18 cellular contexts compared by ENCODE assay signal in the genomic region with DNA sequence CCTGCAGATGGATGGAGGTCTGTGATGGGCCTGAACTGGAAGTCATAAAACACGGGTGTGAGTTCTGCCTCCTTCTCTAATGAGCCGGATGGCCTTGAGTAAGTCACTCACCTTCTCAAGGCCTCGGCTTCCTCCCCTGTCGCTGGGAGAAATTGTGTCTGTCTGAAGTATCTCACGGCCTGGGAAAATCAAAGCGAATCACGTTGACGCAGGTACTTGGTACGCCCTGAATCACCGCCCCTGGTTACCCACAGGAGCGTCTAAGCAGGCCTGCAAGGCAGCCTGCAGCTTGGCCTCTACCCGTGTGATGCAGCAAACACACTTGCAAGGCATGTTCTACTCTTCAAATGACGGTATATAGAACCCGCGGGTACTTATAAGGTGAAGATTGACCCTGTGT. TPM values are rescaled to one million over a fixed set of nuclear protein-coding genes. Genes with fewer than 3 reads are reported as not detected.
DNase-seq lines count a peak whose midpoint lies in the region; ATAC-seq and TF ChIP-seq lines count a peak whose summit lies in the region.
"Had no signal": no experiment of that assay in that cellular context is flagged by ENCODE, and none has a peak within 500 bp of the region (broad histone marks: within the 10 kb centered on the region; RNA-seq: fewer than 3 reads in every experiment).

No MANE protein-coding gene starts in this region.

- peak overlapping the region; percentile 73 for H3K27ac ChIP-seq in right cardiac atrium (ENCODE audit: low read length)
- H3K27ac ChIP-seq in lower lobe of right lung = peak overlapping the region; percentile 62
- peak overlapping the region; percentile 52 for H3K27ac ChIP-seq in skeletal muscle tissue (ENCODE audit: low read depth, low read length)

- no peaks in the 10 kb centered on the region for H3K27me3 ChIP-seq in right cardiac atrium (ENCODE audit: control insufficient read depth, insufficient read depth)
- H3K27me3 ChIP-seq in lower lobe of right lung (ENCODE audit: low read depth) = no peaks in the 10 kb centered on the region
- H3K27me3 ChIP-seq in skeletal muscle tissue (ENCODE audit: control insufficient read depth in 3 of 3, insufficient read depth in 3 of 3, low read length in 3 of 3) = no peaks in the 10 kb centered on the region

- ATAC-seq in right cardiac atrium (no peak), Right ventricle myocardium inferior (no peak), lower lobe of right lung (no peak), HG03571 (IDR thresholded peaks at IDR 0.05; ENCODE audit: unreplicated experiment) (no peak), HG02678 (IDR thresholded peaks at IDR 0.05; ENCODE audit: unreplicated experiment) (no peak)

- WGBS in right cardiac atrium = 81% methylated on average over 15 of the region's 15 CpGs

- TF ChIP-seq CTCF in lower lobe of right lung (IDR thresholded peaks at IDR 0.05) = no peak

- H3K9ac ChIP-seq in skeletal muscle tissue (ENCODE audit: low read depth in 1 of 3, low read length in 3 of 3) = no peak overlapping the region

- H3K4me3 ChIP-seq in right cardiac atrium (ENCODE audit: low read length) (no peak overlapping the region), lower lobe of right lung (no peak overlapping the region), skeletal muscle tissue (ENCODE audit: low read length in 3 of 3) (no peak overlapping the region)

- H3K4me1 ChIP-seq in right cardiac atrium (ENCODE audit: control insufficient read depth, insufficient read depth, low read length) (peaks cover 10% of the 10 kb centered on the region), lower lobe of right lung (peaks cover 25% of the 10 kb centered on the region), skeletal muscle tissue (ENCODE audit: control insufficient read depth in 3 of 3, insufficient read depth in 3 of 3, low read length in 3 of 3) (peaks cover 12 to 18% (median 13%) of the 10 kb centered on the region in 3 donors)

- no peaks in the 10 kb centered on the region for H3K36me3 ChIP-seq in lower lobe of right lung
- H3K36me3 ChIP-seq in skeletal muscle tissue (ENCODE audit: control insufficient read depth in 3 of 3, insufficient read depth in 3 of 3, low read length in 3 of 3) = no peaks in the 10 kb centered on the region

- intact Hi-C loops in right cardiac atrium (cut with DNase I) (loop anchor here in 1 of 4 donors (5.0 kb wide), 1 partner anchor 50 kb away; the partner anchor contains the start of gene VWF), Right ventricle myocardium inferior (cut with DNase I) (loop anchor here (5.0 kb wide), 1 partner anchor 100 kb away; no protein-coding TSS in a partner anchor), lower lobe of right lung (cut with DNase I) (no loop called here)

- no peak for DNase-seq in right cardiac atrium
- no peak for DNase-seq in Right ventricle myocardium inferior (ENCODE audit: missing footprints)
- DNase-seq in lower lobe of right lung = no peak
- DNase-seq in foreskin melanocyte = no peak
- DNase-seq: C1 segment of cervical spinal cord, DMS 273 treated with DMSO at 0.1 percent for 48 hours, GF-D8, KG1, NCI-H1048, NCI-H1436 treated with DMSO at 0.1 percent for 48 hours, NCI-H2081, NCI-H510A, NCI-H774, RPMI8226 had no signal

- H3K9me3 ChIP-seq in right cardiac atrium (ENCODE audit: control insufficient read depth, low read length) (no peaks in the 10 kb centered on the region), lower lobe of right lung (no peaks in the 10 kb centered on the region), skeletal muscle tissue (ENCODE audit: control insufficient read depth in 3 of 3, low read length in 3 of 3) (no peaks in the 10 kb centered on the region)

RNA-seq across cellular contexts. Expression of gene CD9, which starts 28.1 kb away (rescaled TPM):
- total RNA-seq in right cardiac atrium (100 to 1,000 TPM; 117 to 248 (median 134) TPM), Right ventricle myocardium inferior (46.9 TPM), lower lobe of right lung (437 TPM), skeletal muscle tissue (62.6 TPM)
- 212 TPM for polyA plus RNA-seq in right cardiac atrium

RNA-seq across cellular contexts. Expression of gene VWF, which starts 47.6 kb away (rescaled TPM):
- 100 to 1,000 TPM; 144 to 388 (median 269) TPM for total RNA-seq in right cardiac atrium
- 181 TPM for polyA plus RNA-seq in right cardiac atrium
- 244 TPM for total RNA-seq in Right ventricle myocardium inferior
- total RNA-seq in lower lobe of right lung = 468 TPM
- 58.5 TPM for total RNA-seq in skeletal muscle tissue
- total RNA-seq: A673 had no signal
